ENCODE assay signal across 15 cellular contexts in genomic region chr1:89732643-89733222, GRCh38.
"Had no signal": no experiment of that assay in that cellular context is flagged by ENCODE, and none has a peak within 500 bp of the region (broad histone marks: within the 10 kb centered on the region; RNA-seq: fewer than 3 reads in every experiment).

No MANE protein-coding gene starts in this region.

- FAIRE-seq: colon, TTC549 had no signal

- H3K9me3 Mint-ChIP-seq: activated naive CD8-positive, alpha-beta T cell treated with anti-CD3 and anti-CD28 coated beads, Interleukin-2, amount 10 ng/mL, durations not matched to agents 7 days and 5 days; endodermal cell; memory B cell; neural progenitor cell had no signal

- H3K36me3 Mint-ChIP-seq: memory B cell, neural progenitor cell had no signal

- H3K27me3 Mint-ChIP-seq: activated naive CD8-positive, alpha-beta T cell treated with anti-CD3 and anti-CD28 coated beads, Interleukin-2, amount 10 ng/mL, durations not matched to agents 7 days and 5 days; memory B cell; progenitor cell of endocrine pancreas; T-helper 17 cell had no signal

- H3K4me3 Mint-ChIP-seq: activated naive CD8-positive, alpha-beta T cell treated with anti-CD3 and anti-CD28 coated beads, Interleukin-2, amount 10 ng/mL, durations not matched to agents 7 days and 5 days; endodermal cell; memory B cell; neural progenitor cell; T-helper 17 cell had no signal

- H3K27ac Mint-ChIP-seq: activated naive CD8-positive, alpha-beta T cell treated with anti-CD3 and anti-CD28 coated beads, Interleukin-2, amount 10 ng/mL, durations not matched to agents 7 days and 5 days; endodermal cell; memory B cell; neural progenitor cell; progenitor cell of endocrine pancreas had no signal

- H3K4me1 Mint-ChIP-seq: endodermal cell had no signal

- ATAC-seq: body of pancreas, T-helper 17 cell had no signal

- DNase-seq: activated CD4-positive, alpha-beta T cell treated with anti-CD3 and anti-CD28 coated beads for 4 hours; activated effector memory CD4-positive, alpha-beta T cell treated with Interleukin-2 at 50 U/mL for 16 hours; activated naive CD8-positive, alpha-beta T cell treated with anti-CD3 and anti-CD28 coated beads, Interleukin-2, amount 10 ng/mL, durations not matched to agents 7 days and 5 days; body of pancreas; caudate nucleus; dorsolateral prefrontal cortex; endodermal cell; foreskin fibroblast; T-helper 17 cell; upper lobe of left lung had no signal
